Comparison of ENCODE assay signal across 10 cellular contexts in genomic region chr3:142209655-142210054, GRCh38. TPM values are rescaled to one million over a fixed set of nuclear protein-coding genes. Genes with fewer than 3 reads are reported as not detected.
DNase-seq lines count a peak whose midpoint lies in the region; ATAC-seq and TF ChIP-seq lines count a peak whose summit lies in the region.
"Had no signal": no experiment of that assay in that cellular context is flagged by ENCODE, and none has a peak within 500 bp of the region (broad histone marks: within the 10 kb centered on the region; RNA-seq: fewer than 3 reads in every experiment).

No MANE protein-coding gene starts in this region.

- peaks cover 7 to 9% of the 10 kb centered on the region in 2 donors for H3K9me3 Mint-ChIP-seq in stimulated activated naive B cell treated with anti-CD40 and anti-IgM and Interleukin-4, amounts not matched to agents 10 μg/mL and 1 μg/mL and 100 μg/mL, for 72 hours

- no peak overlapping the region for H3K9ac ChIP-seq in colonic mucosa (ENCODE audit: low read depth in 2 of 2, low read length in 2 of 2)

- H3K36me3 ChIP-seq in colonic mucosa (no peaks in the 10 kb centered on the region), testis (ENCODE audit: low read depth, missing control alignments) (no peaks in the 10 kb centered on the region)

- H3K4me1 ChIP-seq in colonic mucosa, result peaks cover 3% of the 10 kb centered on the region
- H3K4me1 ChIP-seq in testis, result no peaks in the 10 kb centered on the region

- no peak overlapping the region for H3K4me3 ChIP-seq in colonic mucosa
- H3K4me3 ChIP-seq in testis, result no peak overlapping the region

- TF ChIP-seq POLR2A in testis (IDR thresholded peaks at IDR 0.05), result no peak

- H3K27ac ChIP-seq in colonic mucosa (peak overlapping the region; percentile 29), testis (peak overlapping the region; percentile 61 to 80)

- H3K9me3 ChIP-seq in colonic mucosa (no peaks in the 10 kb centered on the region), testis (no peaks in the 10 kb centered on the region)

- H3K4me1 Mint-ChIP-seq in stimulated activated naive B cell treated with anti-CD40 and anti-IgM and Interleukin-4, amounts not matched to agents 10 μg/mL and 1 μg/mL and 100 μg/mL, for 72 hours, result peaks cover 0 to 5% of the 10 kb centered on the region in 2 donors

- peak; percentile 18 for DNase-seq in LoVo (ENCODE audit: low spot score)
- peak; percentile 54 for DNase-seq in colonic mucosa
- peak; percentile 58 to 85 for DNase-seq in lung microvascular endothelial cell (ENCODE audit: low read depth in 2 of 2)
- DNase-seq in testis, result peak; percentile 54
- no peak for DNase-seq in stimulated activated naive B cell treated with anti-CD40 and anti-IgM and Interleukin-4, amounts not matched to agents 10 μg/mL and 1 μg/mL and 100 μg/mL, for 72 hours
- no peak for DNase-seq in CD1c-positive myeloid dendritic cell (ENCODE audit: extremely low spot score)
- DNase-seq in NCI-H526 (lab: John Stamatoyannopoulos, UW), result no peak
- DNase-seq in cerebellum (ENCODE audit: low spot score), result no peak
- DNase-seq: NCI-H2227 treated with DMSO at 0.1 percent for 48 hours had no signal

- WGBS in testis, 2 donors, result 38 to 49% methylated on average over 3 of the region's 3 CpGs

- ATAC-seq in stimulated activated naive B cell treated with anti-CD40 and anti-IgM and Interleukin-4, amounts not matched to agents 10 μg/mL and 1 μg/mL and 100 μg/mL, for 72 hours (replicated peaks), result no peak

- no peak overlapping the region for H3K4me3 Mint-ChIP-seq in stimulated activated naive B cell treated with anti-CD40 and anti-IgM and Interleukin-4, amounts not matched to agents 10 μg/mL and 1 μg/mL and 100 μg/mL, for 72 hours

- TF ChIP-seq CTCF in colonic mucosa (IDR thresholded peaks at IDR 0.05), result no peak
- no peak for TF ChIP-seq CTCF in testis (IDR thresholded peaks at IDR 0.05)

- H3K27me3 ChIP-seq in colonic mucosa, result no peaks in the 10 kb centered on the region
- no peaks in the 10 kb centered on the region for H3K27me3 ChIP-seq in testis
- H3K27me3 ChIP-seq: dorsolateral prefrontal cortex had no signal

- intact Hi-C loops in colonic mucosa (cut with DNase I) (no loop called here), testis (cut with DNase I; ENCODE audit: low total_unique reads) (no loop called here)

- no peak overlapping the region for H3K27ac Mint-ChIP-seq in stimulated activated naive B cell treated with anti-CD40 and anti-IgM and Interleukin-4, amounts not matched to agents 10 μg/mL and 1 μg/mL and 100 μg/mL, for 72 hours

- H3K27me3 Mint-ChIP-seq in stimulated activated naive B cell treated with anti-CD40 and anti-IgM and Interleukin-4, amounts not matched to agents 10 μg/mL and 1 μg/mL and 100 μg/mL, for 72 hours, result no peaks in the 10 kb centered on the region

- peaks cover 43 to 59% of the 10 kb centered on the region in 2 donors for H3K36me3 Mint-ChIP-seq in stimulated activated naive B cell treated with anti-CD40 and anti-IgM and Interleukin-4, amounts not matched to agents 10 μg/mL and 1 μg/mL and 100 μg/mL, for 72 hours

RNA-seq across cellular contexts. Expression of gene GK5, which starts 15.7 kb away (rescaled TPM):
- total RNA-seq in colonic mucosa (10 to 100 TPM; 35.2 to 40.7 TPM), lung microvascular endothelial cell (4.1 and 5.2 TPM in 2 replicates), testis (10 to 100 TPM; 39.3 to 56.0 TPM), cerebellum (39.1 TPM)
- 13.2 TPM for polyA plus RNA-seq in testis (ENCODE audit: insufficient read depth, low read depth, low replicate concordance)

Comparison
In these comparisons a context has a peak if more than half of its experiments do, and no peak if none do; other contexts are left out.
1. DNase-seq: peak in LoVo (single experiment), colonic mucosa (single experiment), lung microvascular endothelial cell (2 of 2) and testis (single experiment); none in stimulated activated naive B cell treated with anti-CD40 and anti-IgM and Interleukin-4, amounts not matched to agents 10 μg/mL and 1 μg/mL and 100 μg/mL, for 72 hours (single experiment), CD1c-positive myeloid dendritic cell (single experiment), NCI-H526 (0 of 2) and cerebellum (single experiment).